ENCODE assay signal across 15 cellular contexts in the genomic region with DNA sequence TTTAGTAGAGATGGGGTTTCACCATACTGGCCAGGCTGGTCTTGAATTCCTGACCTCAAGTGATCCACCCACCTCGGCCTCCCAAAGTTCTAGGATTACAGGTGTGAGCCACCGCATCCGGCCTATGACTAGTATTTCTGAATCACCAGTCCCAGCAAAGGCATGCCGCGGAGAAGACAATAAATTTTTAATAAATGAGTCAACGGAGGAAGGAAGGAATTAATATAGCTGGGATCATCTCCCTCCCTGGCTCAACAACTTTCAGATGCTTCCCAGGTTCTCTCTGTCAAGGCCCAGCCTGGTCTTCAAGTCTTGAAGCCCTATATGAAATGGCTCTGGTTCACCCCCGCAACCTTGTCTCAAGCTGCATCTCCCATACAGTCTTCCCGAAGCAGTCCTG. TPM values are rescaled to one million over a fixed set of nuclear protein-coding genes. Genes with fewer than 3 reads are reported as not detected.
A peak's percentile ranks its signal among the peaks of the same experiment; 100 is the strongest.
DNase-seq lines count a peak whose midpoint lies in the region; ATAC-seq, FAIRE-seq and TF ChIP-seq lines count a peak whose summit lies in the region.
"Had no signal": no experiment of that assay in that cellular context is flagged by ENCODE, and none has a peak within 500 bp of the region (broad histone marks: within the 10 kb centered on the region; RNA-seq: fewer than 3 reads in every experiment).

No MANE protein-coding gene starts in this region.

- no peaks in the 10 kb centered on the region for H3K9me3 Mint-ChIP-seq in astrocyte (ENCODE audit: unreplicated experiment)
- H3K9me3 Mint-ChIP-seq: T-helper 2 cell treated with Interferon-gamma antibody and Interleukin-4, amounts not matched to agents 5 μg/mL and 100 μg/mL, for 36 hours had no signal

- H3K36me3 ChIP-seq in astrocyte (ENCODE audit: insufficient read depth, low read length): no peaks in the 10 kb centered on the region
- no peaks in the 10 kb centered on the region for H3K36me3 ChIP-seq in left lung
- H3K36me3 ChIP-seq: neutrophil had no signal

- no peaks in the 10 kb centered on the region for H4K20me1 ChIP-seq in astrocyte (ENCODE audit: insufficient read depth, low read length)

- no peaks in the 10 kb centered on the region for H3K79me2 ChIP-seq in astrocyte (ENCODE audit: insufficient read depth, low read length)

- H3K4me1 Mint-ChIP-seq in astrocyte (ENCODE audit: low read depth, unreplicated experiment): peaks cover 3% of the 10 kb centered on the region

- H3K4me3 ChIP-seq in astrocyte (ENCODE audit: insufficient read depth, low read depth, low read length) (no peak overlapping the region), left lung (no peak overlapping the region)

- peaks cover 2% of the 10 kb centered on the region for H3K36me3 Mint-ChIP-seq in astrocyte (ENCODE audit: low read depth, unreplicated experiment)
- H3K36me3 Mint-ChIP-seq: activated naive CD8-positive, alpha-beta T cell had no signal

- H3K4me1 ChIP-seq in astrocyte (ENCODE audit: insufficient read depth, low read length) (peaks cover 36% of the 10 kb centered on the region), left lung (peaks cover 0 to 9% of the 10 kb centered on the region in 2 donors)

- FAIRE-seq in astrocyte (lab: Jason Lieb, UNC): no peak

- peaks cover 13% of the 10 kb centered on the region for H3K27me3 ChIP-seq in astrocyte (ENCODE audit: insufficient read depth, low read length)
- H3K27me3 ChIP-seq in left lung: peaks cover 37 to 97% of the 10 kb centered on the region in 2 donors

- no peak for TF ChIP-seq CTCF in astrocyte (IDR thresholded peaks at IDR 0.05; ENCODE audit: insufficient read depth, low read depth, low read length)
- no peak for TF ChIP-seq CTCF in left lung (IDR thresholded peaks at IDR 0.05)

- H3K9me3 ChIP-seq in astrocyte (ENCODE audit: insufficient read depth, low read depth, low read length) (no peaks in the 10 kb centered on the region), left lung (no peaks in the 10 kb centered on the region)
- H3K9me3 ChIP-seq: neutrophil had no signal

- intact Hi-C loops in left lung (cut with DNase I): no loop called here

- H3K4me2 ChIP-seq in astrocyte (ENCODE audit: low read length): peak overlapping the region; percentile 53

- ATAC-seq in left lung (no peak), HG02571 (IDR thresholded peaks at IDR 0.05; ENCODE audit: unreplicated experiment) (no peak)
- ATAC-seq: activated CD8-positive, alpha-beta T cell treated with anti-CD3 and anti-CD28 coated beads, Interleukin-2, amount 10 ng/mL, durations not matched to agents 7 days and 5 days had no signal

- H3K9ac ChIP-seq in astrocyte (ENCODE audit: low read length): no peak overlapping the region

- DNase-seq in AG08396 (ENCODE audit: low spot score): peak; percentile 51
- peak; percentile 82 for DNase-seq in HS-5 (ENCODE audit: low read depth)
- peak; percentile 88 for DNase-seq in astrocyte (ENCODE audit: low read depth)
- DNase-seq in kidney glomerular epithelial cell (lab: John Stamatoyannopoulos, UW): peak; percentile 52
- no peak for DNase-seq in left lung
- no peak for DNase-seq in effector CD4-positive, alpha-beta T cell
- DNase-seq in Ammon's horn (ENCODE audit: low spot score): no peak
- DNase-seq: activated CD8-positive, alpha-beta T cell treated with anti-CD3 and anti-CD28 coated beads, Interleukin-2, amount 10 ng/mL, durations not matched to agents 7 days and 5 days; cortex of kidney; KG1; NCI-H2081 treated with DMSO at 0.1 percent for 48 hours had no signal

- H3K4me3 Mint-ChIP-seq in astrocyte (ENCODE audit: unreplicated experiment): no peak overlapping the region
- H3K4me3 Mint-ChIP-seq: activated CD8-positive, alpha-beta T cell treated with anti-CD3 and anti-CD28 coated beads, Interleukin-2, amount 10 ng/mL, durations not matched to agents 7 days and 5 days; activated naive CD8-positive, alpha-beta T cell; T-helper 2 cell treated with Interferon-gamma antibody and Interleukin-4, amounts not matched to agents 5 μg/mL and 100 μg/mL, for 36 hours had no signal

- H3K27me3 Mint-ChIP-seq in astrocyte (ENCODE audit: low read depth, unreplicated experiment): peaks cover 64% of the 10 kb centered on the region

- H3K27ac Mint-ChIP-seq in astrocyte (ENCODE audit: unreplicated experiment): no peak overlapping the region
- H3K27ac Mint-ChIP-seq: activated CD8-positive, alpha-beta T cell treated with anti-CD3 and anti-CD28 coated beads, Interleukin-2, amount 10 ng/mL, durations not matched to agents 7 days and 5 days; activated naive CD8-positive, alpha-beta T cell; T-helper 2 cell treated with Interferon-gamma antibody and Interleukin-4, amounts not matched to agents 5 μg/mL and 100 μg/mL, for 36 hours had no signal

- H3K27ac ChIP-seq in astrocyte (ENCODE audit: low read depth, low read length) (peak overlapping the region; percentile 24), left lung (no peak overlapping the region)
- H3K27ac ChIP-seq: neutrophil had no signal

- no peak overlapping the region for H2AFZ ChIP-seq in astrocyte (ENCODE audit: low read depth, low read length)

RNA-seq across cellular contexts. Expression of gene CYTH4, which starts 45.7 kb away (rescaled TPM):
- total RNA-seq in astrocyte (not detected in 2 replicates), left lung (10 to 100 TPM; 16.2 to 63.4 TPM)

Comparison
In these comparisons a context has a peak if more than half of its experiments do, and no peak if none do; other contexts are left out.
1. DNase-seq: peak in AG08396 (single experiment), HS-5 (single experiment), astrocyte (single experiment) and kidney glomerular epithelial cell (single experiment); none in left lung (0 of 2), effector CD4-positive, alpha-beta T cell (single experiment) and Ammon's horn (single experiment).
2. RNA of gene CYTH4, which starts 45.7 kb away (total RNA-seq): 16.2 to 63.4 TPM in left lung; not detected in astrocyte; every median in the first group is over 10 times any median in the second.